11 cellular contexts compared by ENCODE assay signal in genomic region chr13:51805313-51805712, GRCh38. TPM values are rescaled to one million over a fixed set of nuclear protein-coding genes. Genes with fewer than 3 reads are reported as not detected.
A peak's percentile ranks its signal among the peaks of the same experiment; 100 is the strongest.
DNase-seq lines count a peak whose midpoint lies in the region; ATAC-seq and TF ChIP-seq lines count a peak whose summit lies in the region.
"Had no signal": no experiment of that assay in that cellular context is flagged by ENCODE, and none has a peak within 500 bp of the region (broad histone marks: within the 10 kb centered on the region; RNA-seq: fewer than 3 reads in every experiment).

No MANE protein-coding gene starts in this region.

- peak overlapping the region; percentile 85 for H3K4me3 Mint-ChIP-seq in central memory CD8-positive, alpha-beta T cell

- DNase-seq in left ventricle myocardium inferior = no peak
- no peak for DNase-seq in Right ventricle myocardium superior
- DNase-seq in central memory CD8-positive, alpha-beta T cell (ENCODE audit: low spot score in 2 of 2) = no peak
- no peak for DNase-seq in vagina (ENCODE audit: extremely low spot score in 2 of 2)
- DNase-seq in GM03348 (ENCODE audit: low spot score) = no peak
- no peak for DNase-seq in Kasumi-1 (lab: John Stamatoyannopoulos, UW)
- DNase-seq: NCI-H510A had no signal

- no peak for TF ChIP-seq EP300 in neural cell (conservative IDR thresholded peaks at IDR 0.05; ENCODE audit: poor library complexity, severe bottlenecking)

- H3F3A ChIP-seq in neural cell (ENCODE audit: insufficient read depth, low read length, poor library complexity, severe bottlenecking) = peaks cover 5% of the 10 kb centered on the region

- H3K9me3 Mint-ChIP-seq in central memory CD8-positive, alpha-beta T cell = no peaks in the 10 kb centered on the region

- H4K20me1 ChIP-seq in neural cell (ENCODE audit: insufficient read depth) = no peaks in the 10 kb centered on the region

- H3K4me3 ChIP-seq in left ventricle myocardium inferior (peak overlapping the region; percentile 89), neural cell (ENCODE audit: low read length) (peak overlapping the region; percentile 75), vagina (peak overlapping the region in 1 of 2 donors; percentile 61)

- H3K27me3 ChIP-seq in left ventricle myocardium inferior (ENCODE audit: low read depth) (no peaks in the 10 kb centered on the region), neural cell (ENCODE audit: insufficient read depth, low read depth, low read length) (no peaks in the 10 kb centered on the region), vagina (no peaks in the 10 kb centered on the region)

- H3K4me1 ChIP-seq in left ventricle myocardium inferior (peaks cover 66% of the 10 kb centered on the region), vagina (peaks cover 38% of the 10 kb centered on the region)

- H3K36me3 ChIP-seq in left ventricle myocardium inferior = no peaks in the 10 kb centered on the region
- no peaks in the 10 kb centered on the region for H3K36me3 ChIP-seq in neural cell (ENCODE audit: insufficient read depth, low read length)
- H3K36me3 ChIP-seq in vagina = no peaks in the 10 kb centered on the region

- H3K9me3 ChIP-seq in left ventricle myocardium inferior (replicated peaks) (no peaks in the 10 kb centered on the region), neural cell (ENCODE audit: low read length) (no peaks in the 10 kb centered on the region), vagina (no peaks in the 10 kb centered on the region)

- TF ChIP-seq CTCF in left ventricle myocardium inferior (IDR thresholded peaks at IDR 0.05; ENCODE audit: borderline replicate concordance) (no peak), neural cell (IDR thresholded peaks at IDR 0.05; ENCODE audit: poor library complexity, severe bottlenecking) (no peak), vagina (IDR thresholded peaks at IDR 0.05) (no peak)

- no peak for TF ChIP-seq POLR2A in vagina (IDR thresholded peaks at IDR 0.05)

- peaks cover 35% of the 10 kb centered on the region for H3K4me1 Mint-ChIP-seq in central memory CD8-positive, alpha-beta T cell

- H3K79me2 ChIP-seq in neural cell (replicated peaks; ENCODE audit: insufficient read depth, low read length) = no peaks in the 10 kb centered on the region

- H3K4me2 ChIP-seq in neural cell (ENCODE audit: low read length) = no peak overlapping the region

- no peak for TF ChIP-seq RAD21 in neural cell (conservative IDR thresholded peaks at IDR 0.05)

- intact Hi-C loops in left ventricle myocardium inferior (cut with micrococcal nuclease) = no loop called here
- intact Hi-C loops in Right ventricle myocardium superior (cut with DNase I) = loop anchor here (10.0 kb wide), 1 partner anchor 221 kb away; the partner anchor contains the start of gene WDFY2
- intact Hi-C loops in vagina (cut with DNase I) = no loop called here

- ATAC-seq in Right ventricle myocardium superior (ENCODE audit: poor library complexity) = no peak
- no peak for ATAC-seq in central memory CD8-positive, alpha-beta T cell (replicated peaks; ENCODE audit: extremely low read depth, poor library complexity, severe bottlenecking)
- ATAC-seq in GM18502 (IDR thresholded peaks at IDR 0.05; ENCODE audit: poor library complexity, unreplicated experiment) = no peak

- H2AFZ ChIP-seq in neural cell (ENCODE audit: low read depth, low read length) = no peak overlapping the region

- H3K9me2 ChIP-seq in neural cell (ENCODE audit: insufficient read depth, low read length) = no peaks in the 10 kb centered on the region

- H3K9ac ChIP-seq in neural cell (ENCODE audit: low read length) = no peak overlapping the region

- H3K27me3 Mint-ChIP-seq in central memory CD8-positive, alpha-beta T cell = no peaks in the 10 kb centered on the region

- H3K36me3 Mint-ChIP-seq in central memory CD8-positive, alpha-beta T cell (ENCODE audit: insufficient read depth) = peaks cover 42% of the 10 kb centered on the region

- peak overlapping the region; percentile 100 for H3K27ac ChIP-seq in left ventricle myocardium inferior (replicated peaks)
- no peak overlapping the region for H3K27ac ChIP-seq in neural cell (ENCODE audit: low read length)
- peak overlapping the region; percentile 100 for H3K27ac ChIP-seq in vagina

- peak overlapping the region; percentile 99 for H3K27ac Mint-ChIP-seq in central memory CD8-positive, alpha-beta T cell (ENCODE audit: low read depth)

TF ChIP-seq in neural cell, 6 proteins besides CTCF, POLR2A, EP300 and RAD21:
- TF ChIP-seq TAF1 (IDR thresholded peaks at IDR 0.05; ENCODE audit: low read depth) = no peak
- TF ChIP-seq, protein P1, sequence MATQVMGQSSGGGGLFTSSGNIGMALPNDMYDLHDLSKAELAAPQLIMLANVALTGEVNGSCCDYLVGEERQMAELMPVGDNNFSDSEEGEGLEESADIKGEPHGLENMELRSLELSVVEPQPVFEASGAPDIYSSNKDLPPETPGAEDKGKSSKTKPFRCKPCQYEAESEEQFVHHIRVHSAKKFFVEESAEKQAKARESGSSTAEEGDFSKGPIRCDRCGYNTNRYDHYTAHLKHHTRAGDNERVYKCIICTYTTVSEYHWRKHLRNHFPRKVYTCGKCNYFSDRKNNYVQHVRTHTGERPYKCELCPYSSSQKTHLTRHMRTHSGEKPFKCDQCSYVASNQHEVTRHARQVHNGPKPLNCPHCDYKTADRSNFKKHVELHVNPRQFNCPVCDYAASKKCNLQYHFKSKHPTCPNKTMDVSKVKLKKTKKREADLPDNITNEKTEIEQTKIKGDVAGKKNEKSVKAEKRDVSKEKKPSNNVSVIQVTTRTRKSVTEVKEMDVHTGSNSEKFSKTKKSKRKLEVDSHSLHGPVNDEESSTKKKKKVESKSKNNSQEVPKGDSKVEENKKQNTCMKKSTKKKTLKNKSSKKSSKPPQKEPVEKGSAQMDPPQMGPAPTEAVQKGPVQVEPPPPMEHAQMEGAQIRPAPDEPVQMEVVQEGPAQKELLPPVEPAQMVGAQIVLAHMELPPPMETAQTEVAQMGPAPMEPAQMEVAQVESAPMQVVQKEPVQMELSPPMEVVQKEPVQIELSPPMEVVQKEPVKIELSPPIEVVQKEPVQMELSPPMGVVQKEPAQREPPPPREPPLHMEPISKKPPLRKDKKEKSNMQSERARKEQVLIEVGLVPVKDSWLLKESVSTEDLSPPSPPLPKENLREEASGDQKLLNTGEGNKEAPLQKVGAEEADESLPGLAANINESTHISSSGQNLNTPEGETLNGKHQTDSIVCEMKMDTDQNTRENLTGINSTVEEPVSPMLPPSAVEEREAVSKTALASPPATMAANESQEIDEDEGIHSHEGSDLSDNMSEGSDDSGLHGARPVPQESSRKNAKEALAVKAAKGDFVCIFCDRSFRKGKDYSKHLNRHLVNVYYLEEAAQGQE (IDR thresholded peaks at IDR 0.05; ENCODE audit: borderline replicate concordance) = no peak
- no peak for TF ChIP-seq MXI1 (conservative IDR thresholded peaks at IDR 0.05; ENCODE audit: poor library complexity, severe bottlenecking)
- no peak for TF ChIP-seq POLR2AphosphoS5 (IDR thresholded peaks at IDR 0.05)
- TF ChIP-seq EZH2 (IDR thresholded peaks at IDR 0.05; ENCODE audit: borderline replicate concordance, insufficient read depth, low read length, poor library complexity, severe bottlenecking) = no peak
- no peak for TF ChIP-seq SMC3 (conservative IDR thresholded peaks at IDR 0.05; ENCODE audit: poor library complexity)

RNA-seq across cellular contexts. Expression of gene DHRS12, which starts 1.4 kb away (rescaled TPM):
- total RNA-seq in left ventricle myocardium inferior (10.3 TPM), Right ventricle myocardium superior (10.4 TPM), vagina (12.5 TPM)
- polyA plus RNA-seq in neural cell = 2.9 and 4.4 TPM in 2 replicates
- 2.9 and 3.1 TPM in 2 replicates for polyA minus RNA-seq in neural cell

RNA-seq across cellular contexts. Expression of gene TMEM272, which starts 39.7 kb away (rescaled TPM):
- 0.30 TPM for total RNA-seq in left ventricle myocardium inferior
- 0.38 TPM for total RNA-seq in Right ventricle myocardium superior
- polyA plus RNA-seq in neural cell = 0.76 and 0.77 TPM in 2 replicates
- 0.49 and 1.6 TPM in 2 replicates for polyA minus RNA-seq in neural cell
- 0.25 TPM for total RNA-seq in vagina
- total RNA-seq: glomerular endothelial cell, HT-29 had no signal

RNA-seq across cellular contexts. Expression of gene CCDC70, which starts 56.5 kb away (rescaled TPM):
- not detected for total RNA-seq in left ventricle myocardium inferior
- total RNA-seq in Right ventricle myocardium superior = not detected
- polyA plus RNA-seq in neural cell = not detected in 2 replicates
- polyA minus RNA-seq in neural cell = not detected in 2 replicates
- not detected for total RNA-seq in vagina
- total RNA-seq: glomerular endothelial cell, HT-29 had no signal
